In the genomic region with DNA sequence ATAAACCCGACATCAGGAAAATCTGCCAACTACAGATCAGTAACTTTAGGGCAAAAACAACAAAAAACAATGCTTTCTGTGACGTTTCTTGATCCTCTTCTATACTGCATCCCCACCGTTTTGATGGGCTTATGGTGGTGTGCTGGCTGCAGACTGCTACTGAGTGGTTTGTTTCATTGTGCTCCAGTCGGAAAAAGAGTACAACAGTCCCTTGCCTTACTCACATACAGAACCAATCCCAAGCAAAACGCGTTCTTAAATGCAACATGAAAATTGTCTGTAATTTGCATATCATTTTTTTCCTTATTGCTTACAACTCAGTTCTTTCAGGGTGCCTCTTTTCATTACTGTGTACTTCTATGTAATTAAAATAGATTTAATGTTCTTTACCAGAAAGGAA, we compare ENCODE assay signal across 8 cellular contexts. TPM values are rescaled to one million over a fixed set of nuclear protein-coding genes. Genes with fewer than 3 reads are reported as not detected.
DNase-seq lines count a peak whose midpoint lies in the region; ATAC-seq and TF ChIP-seq lines count a peak whose summit lies in the region.

No MANE protein-coding gene starts in this region.

- no peak for TF ChIP-seq CTCF in DOHH2 (IDR thresholded peaks at IDR 0.05; ENCODE audit: low read depth, low read length, poor library complexity, severe bottlenecking)
- no peak for TF ChIP-seq CTCF in NB4 (IDR thresholded peaks at IDR 0.05; ENCODE audit: low read depth, low read length)
- no peak for TF ChIP-seq CTCF in cardiac fibroblast (IDR thresholded peaks at IDR 0.05; ENCODE audit: low read depth, low read length)
- no peak for TF ChIP-seq CTCF in RWPE1 (conservative IDR thresholded peaks at IDR 0.05; ENCODE audit: low read depth)
- TF ChIP-seq CTCF in omental fat pad (IDR thresholded peaks at IDR 0.05), result no peak

- H3K36me3 ChIP-seq in DOHH2 (ENCODE audit: control insufficient read depth, low read length), result no peaks in the 10 kb centered on the region

- DNase-seq in NB4 (ENCODE audit: low read depth) (peak; percentile 63), cardiac fibroblast (ENCODE audit: low read depth in 2 of 2) (peak; percentile 27 to 38), midbrain (lab: John Stamatoyannopoulos, UW) (peak; percentile 25), NCI-H1417 (lab: John Stamatoyannopoulos, UW) (no peak), RWPE1 (ENCODE audit: low spot score) (no peak), omental fat pad (ENCODE audit: low spot score) (no peak)

- H3F3A ChIP-seq in DOHH2 (ENCODE audit: control insufficient read depth, insufficient read depth), result peaks cover 22% of the 10 kb centered on the region

- no peak for ATAC-seq in GM19452 (IDR thresholded peaks at IDR 0.05; ENCODE audit: unreplicated experiment)
- no peak for ATAC-seq in omental fat pad (ENCODE audit: low FRiP score)

- POLR2A ChIA-PET in RWPE1 (lab: Yijun Ruan, JAX; ENCODE audit: low non-redundant PET), result no interaction called here

- peak overlapping the region; percentile 80 for H3K4me2 ChIP-seq in DOHH2 (ENCODE audit: low read length)

- H3K4me3 ChIP-seq in DOHH2 (ENCODE audit: low read length) (peak overlapping the region; percentile 92), NB4 (ENCODE audit: low read depth, low read length) (peak overlapping the region; percentile 82), cardiac fibroblast (replicated peaks in 1 of 2; ENCODE audit: low read depth in 2 of 2, low read length in 2 of 2) (peak overlapping the region; percentile 87 to 89)

- peaks cover 52% of the 10 kb centered on the region for H3K4me1 ChIP-seq in DOHH2 (ENCODE audit: control insufficient read depth, low read length)

- no peaks in the 10 kb centered on the region for H3K9me3 ChIP-seq in DOHH2 (ENCODE audit: control insufficient read depth, insufficient read depth, low read length)

- CTCF ChIA-PET in RWPE1 (lab: Yijun Ruan, JAX), result no interaction called here

- no peaks in the 10 kb centered on the region for H4K20me1 ChIP-seq in DOHH2 (ENCODE audit: control insufficient read depth, insufficient read depth, low read depth, low read length)

- H3K9me2 ChIP-seq in DOHH2 (replicated peaks; ENCODE audit: control insufficient read depth, low read length), result no peaks in the 10 kb centered on the region

- H3K27me3 ChIP-seq in DOHH2 (ENCODE audit: control insufficient read depth, low read length), result peaks cover 17% of the 10 kb centered on the region

- peaks cover 39% of the 10 kb centered on the region for H3K79me2 ChIP-seq in DOHH2 (ENCODE audit: control insufficient read depth, low read length)

- TF ChIP-seq POLR2A in NB4 (IDR thresholded peaks at IDR 0.05; ENCODE audit: extremely low read depth, insufficient read length), result no peak

- H3K27ac ChIP-seq in DOHH2 (ENCODE audit: low read depth, low read length) (no peak overlapping the region), RWPE1 (no peak overlapping the region)

RNA-seq across cellular contexts. Expression of a gene that starts 2.3 kb away (rescaled TPM):
- 10 to 100 TPM in 3 of 4 donors, 1 to 10 TPM in 1; 9.3 to 28.2 (median 17.6) TPM for total RNA-seq in omental fat pad

Comparison
In these comparisons a context has a peak if more than half of its experiments do, and no peak if none do; other contexts are left out.
1. DNase-seq: peak in NB4 (single experiment), cardiac fibroblast (2 of 2) and midbrain (single experiment); none in NCI-H1417 (0 of 3), RWPE1 (single experiment) and omental fat pad (single experiment).
2. Peak in every context shown above with its lines, with median percentiles within 50 percentile points of each other: H3K4me3 ChIP-seq.